ENCODE assay signal across 8 cellular contexts in the genomic region with DNA sequence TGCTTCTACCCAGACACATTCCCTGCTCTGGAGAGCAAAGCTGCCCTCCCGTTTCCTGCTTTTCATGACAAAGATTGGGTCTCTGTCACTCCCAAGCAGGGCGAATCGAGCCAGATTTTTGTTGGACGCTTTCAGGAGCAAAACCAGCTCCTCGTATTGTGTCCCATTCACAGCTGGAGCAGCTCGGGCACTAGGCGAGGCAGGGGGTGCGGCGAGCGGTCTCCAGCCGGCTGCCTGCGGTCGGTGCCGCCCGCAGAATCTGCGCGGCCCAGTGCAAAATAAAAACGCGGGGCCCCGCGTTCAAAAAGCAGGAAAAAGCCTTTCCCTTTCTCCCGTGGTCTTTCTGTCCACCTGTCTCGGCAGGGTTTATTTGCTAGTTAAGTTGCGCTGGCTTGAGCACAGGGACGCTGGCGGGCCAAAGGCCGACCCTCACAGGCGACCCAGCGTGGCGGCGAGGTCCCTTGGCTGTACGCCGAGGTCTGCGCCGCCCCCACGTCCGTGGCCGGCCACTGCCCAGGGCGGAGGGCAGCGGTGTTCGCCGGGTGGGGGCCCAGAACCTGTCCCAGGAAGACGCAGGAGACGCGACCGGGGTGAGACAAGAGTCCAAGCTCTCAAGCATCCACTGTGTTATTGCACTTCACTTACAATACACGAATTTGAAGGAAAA.
DNase-seq lines count a peak whose midpoint lies in the region; ATAC-seq and TF ChIP-seq lines count a peak whose summit lies in the region.

No MANE protein-coding gene starts in this region.

- in situ Hi-C loops in KBM-7 (cut with MboI; ENCODE audit: low pct_unique_long_range_greater_than_20kb, low sequenced_read_pairs), result no loop called here

- peaks cover 37% of the 10 kb centered on the region for H3K27me3 Mint-ChIP-seq in T-helper 2 cell treated with Interferon-gamma antibody and Interleukin-4, amounts not matched to agents 5 μg/mL and 100 μg/mL, for 36 hours (ENCODE audit: low read depth)
- H3K27me3 Mint-ChIP-seq in mesothelial cell of epicardium (ENCODE audit: low read depth), result peaks cover 24% of the 10 kb centered on the region
- H3K27me3 Mint-ChIP-seq in activated T-helper 17 cell treated with anti-CD3 and anti-CD28 coated beads, Interleukin-2, amount 50 U/mL, for 72 hours, result peaks cover 34% of the 10 kb centered on the region

- H3K36me3 Mint-ChIP-seq in T-helper 2 cell treated with Interferon-gamma antibody and Interleukin-4, amounts not matched to agents 5 μg/mL and 100 μg/mL, for 36 hours (ENCODE audit: low read depth), result no peaks in the 10 kb centered on the region
- no peaks in the 10 kb centered on the region for H3K36me3 Mint-ChIP-seq in mesothelial cell of epicardium
- H3K36me3 Mint-ChIP-seq in activated T-helper 17 cell treated with anti-CD3 and anti-CD28 coated beads, Interleukin-2, amount 50 U/mL, for 72 hours (ENCODE audit: low read depth), result no peaks in the 10 kb centered on the region

- H3K4me3 ChIP-seq in epithelial cell of proximal tubule (ENCODE audit: low read depth, low read length), result peak overlapping the region; percentile 54
- H3K4me3 ChIP-seq in urinary bladder (ENCODE audit: low read depth, low read length), result peak overlapping the region; percentile 32

- H3K27ac Mint-ChIP-seq in T-helper 2 cell treated with Interferon-gamma antibody and Interleukin-4, amounts not matched to agents 5 μg/mL and 100 μg/mL, for 36 hours, result no peak overlapping the region
- no peak overlapping the region for H3K27ac Mint-ChIP-seq in mesothelial cell of epicardium
- H3K27ac Mint-ChIP-seq in activated T-helper 17 cell treated with anti-CD3 and anti-CD28 coated beads, Interleukin-2, amount 50 U/mL, for 72 hours, result no peak overlapping the region

- peak overlapping the region; percentile 59 for H3K4me3 Mint-ChIP-seq in T-helper 2 cell treated with Interferon-gamma antibody and Interleukin-4, amounts not matched to agents 5 μg/mL and 100 μg/mL, for 36 hours
- peak overlapping the region; percentile 72 for H3K4me3 Mint-ChIP-seq in mesothelial cell of epicardium
- no peak overlapping the region for H3K4me3 Mint-ChIP-seq in activated T-helper 17 cell treated with anti-CD3 and anti-CD28 coated beads, Interleukin-2, amount 50 U/mL, for 72 hours

- H3K4me1 Mint-ChIP-seq in T-helper 2 cell treated with Interferon-gamma antibody and Interleukin-4, amounts not matched to agents 5 μg/mL and 100 μg/mL, for 36 hours (ENCODE audit: low read depth), result peaks cover 15% of the 10 kb centered on the region
- peaks cover 7% of the 10 kb centered on the region for H3K4me1 Mint-ChIP-seq in mesothelial cell of epicardium
- H3K4me1 Mint-ChIP-seq in activated T-helper 17 cell treated with anti-CD3 and anti-CD28 coated beads, Interleukin-2, amount 50 U/mL, for 72 hours, result peaks cover 5% of the 10 kb centered on the region

- peak overlapping the region; percentile 56 for H3K27ac ChIP-seq in urinary bladder (ENCODE audit: low read depth)

- H3K9me3 Mint-ChIP-seq in T-helper 2 cell treated with Interferon-gamma antibody and Interleukin-4, amounts not matched to agents 5 μg/mL and 100 μg/mL, for 36 hours, result no peaks in the 10 kb centered on the region
- no peaks in the 10 kb centered on the region for H3K9me3 Mint-ChIP-seq in mesothelial cell of epicardium
- H3K9me3 Mint-ChIP-seq in activated T-helper 17 cell treated with anti-CD3 and anti-CD28 coated beads, Interleukin-2, amount 50 U/mL, for 72 hours, result no peaks in the 10 kb centered on the region

- TF ChIP-seq CTCF in epithelial cell of proximal tubule (conservative IDR thresholded peaks at IDR 0.05; ENCODE audit: low read depth, low read length) (no peak), mesothelial cell of epicardium (IDR thresholded peaks at IDR 0.05; ENCODE audit: unreplicated experiment) (no peak)

- H3K36me3 ChIP-seq in urinary bladder (ENCODE audit: insufficient read depth), result no peaks in the 10 kb centered on the region

- 1% methylated on average over 47 of the region's 47 CpGs for WGBS in urinary bladder

- H3K4me1 ChIP-seq in urinary bladder (ENCODE audit: insufficient read depth), result no peaks in the 10 kb centered on the region

- no peak for ATAC-seq in GM21825 (IDR thresholded peaks at IDR 0.05; ENCODE audit: unreplicated experiment)
- no peak for ATAC-seq in activated T-helper 17 cell treated with anti-CD3 and anti-CD28 coated beads, Interleukin-2, amount 50 U/mL, for 72 hours (replicated peaks)

- DNase-seq in T-helper 2 cell treated with Interferon-gamma antibody and Interleukin-4, amounts not matched to agents 5 μg/mL and 100 μg/mL, for 36 hours (ENCODE audit: low spot score), result no peak
- DNase-seq in T-helper 2 cell, result no peak
- no peak for DNase-seq in epithelial cell of proximal tubule (ENCODE audit: low read depth)
- DNase-seq in mesothelial cell of epicardium (ENCODE audit: low spot score in 2 of 2, unreplicated experiment in 2 of 2), result peak in 1 of 2 experiments; percentile 40
- DNase-seq in KBM-7, result no peak
